Comparison of ENCODE assay signal across 26 cellular contexts in the genomic region with DNA sequence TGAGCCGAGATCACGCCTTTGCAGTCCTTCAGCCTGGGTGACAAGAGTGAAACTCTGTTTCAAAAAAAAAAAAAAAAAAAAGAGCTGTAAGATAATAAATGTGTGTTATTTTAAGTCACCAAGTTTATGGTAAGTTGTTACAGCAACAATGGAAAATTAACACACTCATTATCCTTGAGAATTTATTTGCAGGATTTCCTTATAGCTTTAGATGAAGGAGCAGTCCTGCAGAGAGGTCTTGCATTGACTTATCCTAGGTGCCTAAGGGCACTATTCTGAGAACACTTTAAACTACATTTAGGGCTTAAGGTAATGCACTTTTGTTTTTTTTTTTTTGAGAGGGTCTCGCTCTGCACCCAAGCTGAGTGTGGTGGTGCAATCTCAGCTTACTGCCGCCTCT.
"Had no signal": no experiment of that assay in that cellular context is flagged by ENCODE, and none has a peak within 500 bp of the region (broad histone marks: within the 10 kb centered on the region; RNA-seq: fewer than 3 reads in every experiment).

No MANE protein-coding gene starts in this region.

- H3K27ac ChIP-seq: epithelial cell of prostate, esophagus squamous epithelium, gastrocnemius medialis, heart right ventricle, left lung, lower lobe of right lung had no signal

- H3K36me3 ChIP-seq: esophagus squamous epithelium, gastrocnemius medialis, heart right ventricle, left lung, lower lobe of right lung had no signal

- H3K9me3 ChIP-seq: gastrocnemius medialis had no signal

- ATAC-seq: effector memory CD8-positive, alpha-beta T cell; esophagus mucosa; gastrocnemius medialis; heart right ventricle; left lung; left ventricle myocardium superior; lower lobe of right lung; naive thymus-derived CD4-positive, alpha-beta T cell had no signal

- DNase-seq: cortex of kidney; effector CD8-positive, alpha-beta T cell; effector memory CD8-positive, alpha-beta T cell; endodermal cell; erythroblast; esophagus squamous epithelium; foreskin fibroblast; foreskin melanocyte; gastrocnemius medialis; glutamatergic neuron; head of caudate nucleus; heart right ventricle; hypothalamus; immature natural killer cell; islet precursor cell; kidney; kidney glomerular epithelial cell; left lung; left ventricle myocardium superior; lower lobe of right lung; mesenchymal stem cell; naive thymus-derived CD4-positive, alpha-beta T cell had no signal

- H3K27me3 ChIP-seq: gastrocnemius medialis, heart right ventricle, left lung had no signal

- FAIRE-seq: colon, endometrium, kidney had no signal

- H3K4me3 ChIP-seq: esophagus squamous epithelium, gastrocnemius medialis, heart right ventricle, left lung, lower lobe of right lung had no signal

- H3K4me1 ChIP-seq: esophagus squamous epithelium, gastrocnemius medialis, heart right ventricle, lower lobe of right lung had no signal
